8 cellular contexts compared by ENCODE assay signal in the genomic region with DNA sequence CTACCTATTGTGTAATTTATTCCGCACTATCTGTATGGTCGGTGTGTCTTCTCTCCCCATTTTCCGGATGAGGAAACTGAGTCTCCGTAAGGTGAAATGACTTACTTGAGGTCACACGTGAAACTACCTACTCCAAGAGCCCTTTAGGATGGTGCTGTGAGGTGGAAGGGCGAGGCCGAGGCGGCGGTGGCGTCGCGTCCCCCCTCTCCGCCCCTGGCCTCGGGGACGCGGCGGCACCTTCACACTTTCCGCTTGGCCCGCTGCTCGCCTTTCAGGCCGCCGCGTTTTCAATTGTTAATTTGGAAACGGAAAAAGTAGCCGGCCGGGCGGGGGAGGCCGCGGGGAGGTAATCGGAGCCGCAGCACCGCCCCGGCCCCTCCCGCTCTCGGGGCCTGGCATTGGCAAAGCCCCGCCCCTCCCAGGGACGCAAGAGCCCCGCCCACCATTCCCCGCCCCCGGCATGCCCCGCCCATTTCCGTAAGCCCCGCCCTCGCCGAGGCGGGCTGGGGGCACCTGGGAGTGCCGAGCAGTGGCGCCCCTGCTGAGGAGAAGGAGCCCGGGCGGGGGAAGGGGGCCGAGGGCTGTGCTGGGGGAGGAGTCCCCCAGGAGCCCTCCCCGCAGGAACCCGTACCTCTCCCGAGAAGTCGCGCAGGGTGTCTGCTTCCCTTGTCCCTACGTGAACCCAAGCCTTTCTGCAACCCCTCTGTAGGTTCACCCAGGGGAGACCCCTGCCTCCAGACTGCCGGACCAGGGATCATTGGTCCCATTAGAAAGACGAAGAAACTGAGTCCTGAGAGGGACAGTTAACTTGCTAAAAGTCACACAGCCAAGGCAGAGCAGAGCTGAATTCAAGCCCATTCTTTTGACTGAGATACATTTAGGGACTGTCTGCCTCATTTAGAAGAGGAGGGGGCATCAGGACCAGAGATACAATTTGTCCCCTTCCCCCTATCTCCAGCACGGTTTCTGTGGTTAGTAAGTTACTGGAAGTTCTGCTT. TPM values are rescaled to one million over a fixed set of nuclear protein-coding genes. Genes with fewer than 3 reads are reported as not detected.
DNase-seq lines count a peak whose midpoint lies in the region; ATAC-seq and TF ChIP-seq lines count a peak whose summit lies in the region.

No MANE protein-coding gene starts in this region.

- WGBS in upper lobe of left lung, 2 donors, result 9 to 23% methylated on average over 10 to 46 of the region's 60 CpGs

- peak overlapping the region; percentile 49 for H3K4me3 Mint-ChIP-seq in progenitor cell of endocrine pancreas (ENCODE audit: low read depth)

- no peak for TF ChIP-seq CTCF in progenitor cell of endocrine pancreas (IDR thresholded peaks at IDR 0.05; ENCODE audit: unreplicated experiment)
- TF ChIP-seq CTCF in upper lobe of left lung (IDR thresholded peaks at IDR 0.05), result no peak

- no peaks in the 10 kb centered on the region for H3K9me3 ChIP-seq in upper lobe of left lung

- peak; percentile 37 for DNase-seq in SK-N-DZ (ENCODE audit: low spot score)
- peak; percentile 84 for DNase-seq in activated naive CD4-positive, alpha-beta T cell treated with anti-CD3 and anti-CD28 coated beads, Interleukin-2, amount 50 U/mL, for 16 hours
- peak; percentile 90 for DNase-seq in cardiac septum (ENCODE audit: low spot score)
- peak; percentile 50 for DNase-seq in progenitor cell of endocrine pancreas (ENCODE audit: low spot score, unreplicated experiment)
- peak; percentile 94 to 96 for DNase-seq in upper lobe of left lung
- no peak for DNase-seq in NCI-H446 (lab: John Stamatoyannopoulos, UW)

- peaks cover 42% of the 10 kb centered on the region for H3K27me3 Mint-ChIP-seq in progenitor cell of endocrine pancreas

- H3K4me1 Mint-ChIP-seq in progenitor cell of endocrine pancreas (ENCODE audit: low read depth), result no peaks in the 10 kb centered on the region

- no peak overlapping the region for H3K27ac Mint-ChIP-seq in progenitor cell of endocrine pancreas

- H3K36me3 Mint-ChIP-seq in progenitor cell of endocrine pancreas (ENCODE audit: insufficient read depth), result no peaks in the 10 kb centered on the region

- no peak for TF ChIP-seq EP300 in upper lobe of left lung (IDR thresholded peaks at IDR 0.05)

- H3K4me3 ChIP-seq in upper lobe of left lung, result peak overlapping the region; percentile 21 to 60 (median 48)

- peak overlapping the region; percentile 65 to 86 (median 80) for H3K27ac ChIP-seq in upper lobe of left lung

- intact Hi-C loops in cardiac septum (cut with DNase I), result no loop called here

- no peaks in the 10 kb centered on the region for H3K9me3 Mint-ChIP-seq in progenitor cell of endocrine pancreas (ENCODE audit: low read depth)

- H3K4me1 ChIP-seq in upper lobe of left lung, result peaks cover 10 to 20% (median 17%) of the 10 kb centered on the region in 4 donors

- H3K36me3 ChIP-seq in upper lobe of left lung, result no peaks in the 10 kb centered on the region

- TF ChIP-seq POLR2A in upper lobe of left lung (IDR thresholded peaks at IDR 0.05), result no peak

- ATAC-seq in GM18861 (IDR thresholded peaks at IDR 0.05; ENCODE audit: unreplicated experiment) (peak; percentile 40), HG03571 (IDR thresholded peaks at IDR 0.05; ENCODE audit: unreplicated experiment) (peak; percentile 58), upper lobe of left lung (ENCODE audit: low FRiP score in 2 of 2) (peak; percentile 91 to 95)

- H3K27me3 ChIP-seq in upper lobe of left lung, result no peaks in the 10 kb centered on the region

RNA-seq across cellular contexts. Expression of gene KCNQ4, which starts 18.8 kb away (rescaled TPM):
- 2.5 and 2.6 TPM in 2 replicates for polyA plus RNA-seq in SK-N-DZ (2014; cell fraction: cytosol; rRNA removed)
- 4.0 and 4.4 TPM in 2 replicates for polyA plus RNA-seq in SK-N-DZ (2014; cell fraction: nucleus; rRNA removed)
- total RNA-seq in cardiac septum (3.6 TPM), progenitor cell of endocrine pancreas (0.67 and 0.73 TPM in 2 replicates), upper lobe of left lung (under 1 TPM in 5 of 6 donors, not detected in 1; 0.44 to 0.89 (median 0.60) TPM)

RNA-seq across cellular contexts. Expression of gene CITED4, which starts 59.8 kb away (rescaled TPM):
- polyA plus RNA-seq in SK-N-DZ (2014; cell fraction: cytosol; rRNA removed), result 5.2 and 9.1 TPM in 2 replicates
- 3.8 and 5.3 TPM in 2 replicates for polyA plus RNA-seq in SK-N-DZ (2014; cell fraction: nucleus; rRNA removed)
- total RNA-seq in cardiac septum (8.7 TPM), progenitor cell of endocrine pancreas (27.8 and 30.8 TPM in 2 replicates), upper lobe of left lung (10 to 100 TPM in 5 of 6 donors, 1 to 10 TPM in 1; 8.4 to 36.5 (median 19.8) TPM)

Comparison
In these comparisons a context has a peak if more than half of its experiments do, and no peak if none do; other contexts are left out.
1. ATAC-seq: peak in every context shown above with its lines; median percentile 93 in upper lobe of left lung; 58 in HG03571; 40 in GM18861.
2. DNase-seq: peak in SK-N-DZ (single experiment), activated naive CD4-positive, alpha-beta T cell treated with anti-CD3 and anti-CD28 coated beads, Interleukin-2, amount 50 U/mL, for 16 hours (single experiment), cardiac septum (single experiment), progenitor cell of endocrine pancreas (single experiment) and upper lobe of left lung (2 of 2); none in NCI-H446 (0 of 2).